ENCODE assay signal across 1 cellular context in the genomic region with DNA sequence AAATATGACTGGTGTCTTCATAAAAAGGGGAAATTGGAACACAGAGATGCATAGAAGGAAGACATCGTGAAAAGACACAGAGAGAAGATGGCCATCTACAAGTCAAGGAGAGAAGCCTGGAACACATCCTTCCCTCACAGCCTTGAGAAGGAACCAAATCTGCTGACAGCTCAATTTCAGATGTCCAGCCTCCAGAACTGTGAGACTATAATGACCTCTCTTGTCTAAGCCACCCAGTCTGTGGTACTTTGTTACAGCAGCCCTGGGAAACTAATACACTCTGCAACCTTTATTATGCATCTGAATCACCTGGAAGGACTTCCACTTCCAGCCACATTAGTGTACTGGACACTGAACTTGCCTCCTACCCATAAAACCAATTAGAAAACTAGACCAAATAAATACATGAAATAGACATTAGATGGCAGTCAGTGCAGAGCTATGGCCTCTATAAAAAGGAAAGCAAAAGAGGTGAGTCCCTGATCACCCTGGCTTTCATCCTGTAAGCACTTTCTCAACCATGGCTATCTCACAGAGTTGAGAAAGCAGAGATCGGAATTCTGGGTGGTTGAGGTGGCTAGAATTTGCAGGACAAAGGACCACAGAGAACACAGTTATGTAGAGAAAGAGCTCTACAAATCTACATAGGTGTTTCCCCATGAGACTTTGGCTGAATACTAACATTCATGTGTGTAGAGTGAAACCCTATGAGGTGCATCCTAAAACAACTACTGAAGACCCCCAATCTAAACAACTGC.
TF ChIP-seq lines count a peak whose summit lies in the region.

No MANE protein-coding gene starts in this region.

TF ChIP-seq in K562, 482 proteins besides CTCF, POLR2A, EP300 and RAD21:
- TF ChIP-seq ZNF232 (CRISPR knock-in tag; IDR thresholded peaks at IDR 0.05) (no peak), MAFG (tag; conservative IDR thresholded peaks at IDR 0.05) (peak; percentile 47; the same call in 1 of the 2 replicates), C11orf30 (IDR thresholded peaks at IDR 0.05; ENCODE audit: low read depth) (peak; percentile 79), BMI1 (IDR thresholded peaks at IDR 0.05; ENCODE audit: low read length) (no peak), ZNF316 (IDR thresholded peaks at IDR 0.05) (peak; percentile 83), MAFF (IDR thresholded peaks at IDR 0.05; ENCODE audit: low read length) (peak; percentile 55; the same call in 1 of the 2 replicates), MAFK (IDR thresholded peaks at IDR 0.05; ENCODE audit: low read length) (peak; percentile 43; the same call in 1 of the 2 replicates), ZNF12 (CRISPR knock-in tag; IDR thresholded peaks at IDR 0.05) (peak; percentile 71; the same call in 1 of the 2 replicates)
- TF ChIP-seq, protein P1, sequence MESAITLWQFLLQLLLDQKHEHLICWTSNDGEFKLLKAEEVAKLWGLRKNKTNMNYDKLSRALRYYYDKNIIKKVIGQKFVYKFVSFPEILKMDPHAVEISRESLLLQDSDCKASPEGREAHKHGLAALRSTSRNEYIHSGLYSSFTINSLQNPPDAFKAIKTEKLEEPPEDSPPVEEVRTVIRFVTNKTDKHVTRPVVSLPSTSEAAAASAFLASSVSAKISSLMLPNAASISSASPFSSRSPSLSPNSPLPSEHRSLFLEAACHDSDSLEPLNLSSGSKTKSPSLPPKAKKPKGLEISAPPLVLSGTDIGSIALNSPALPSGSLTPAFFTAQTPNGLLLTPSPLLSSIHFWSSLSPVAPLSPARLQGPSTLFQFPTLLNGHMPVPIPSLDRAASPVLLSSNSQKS (CRISPR knock-in tag; IDR thresholded peaks at IDR 0.05): no peak
- TF ChIP-seq, protein P2, sequence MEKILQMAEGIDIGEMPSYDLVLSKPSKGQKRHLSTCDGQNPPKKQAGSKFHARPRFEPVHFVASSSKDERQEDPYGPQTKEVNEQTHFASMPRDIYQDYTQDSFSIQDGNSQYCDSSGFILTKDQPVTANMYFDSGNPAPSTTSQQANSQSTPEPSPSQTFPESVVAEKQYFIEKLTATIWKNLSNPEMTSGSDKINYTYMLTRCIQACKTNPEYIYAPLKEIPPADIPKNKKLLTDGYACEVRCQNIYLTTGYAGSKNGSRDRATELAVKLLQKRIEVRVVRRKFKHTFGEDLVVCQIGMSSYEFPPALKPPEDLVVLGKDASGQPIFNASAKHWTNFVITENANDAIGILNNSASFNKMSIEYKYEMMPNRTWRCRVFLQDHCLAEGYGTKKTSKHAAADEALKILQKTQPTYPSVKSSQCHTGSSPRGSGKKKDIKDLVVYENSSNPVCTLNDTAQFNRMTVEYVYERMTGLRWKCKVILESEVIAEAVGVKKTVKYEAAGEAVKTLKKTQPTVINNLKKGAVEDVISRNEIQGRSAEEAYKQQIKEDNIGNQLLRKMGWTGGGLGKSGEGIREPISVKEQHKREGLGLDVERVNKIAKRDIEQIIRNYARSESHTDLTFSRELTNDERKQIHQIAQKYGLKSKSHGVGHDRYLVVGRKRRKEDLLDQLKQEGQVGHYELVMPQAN (IDR thresholded peaks at IDR 0.05; ENCODE audit: borderline replicate concordance): no peak
TF ChIP-seq in K562: peak in this region for 6.
